19 cellular contexts compared by ENCODE assay signal in genomic region chr2:31729065-31729439, GRCh38.
A peak's percentile ranks its signal among the peaks of the same experiment; 100 is the strongest.
DNase-seq lines count a peak whose midpoint lies in the region; ATAC-seq, FAIRE-seq and TF ChIP-seq lines count a peak whose summit lies in the region.
"Had no signal": no experiment of that assay in that cellular context is flagged by ENCODE, and none has a peak within 500 bp of the region (broad histone marks: within the 10 kb centered on the region; RNA-seq: fewer than 3 reads in every experiment).

No MANE protein-coding gene starts in this region.

- no peak overlapping the region for H3K4me3 ChIP-seq in GM12878
- peak overlapping the region in 2 of 3 donors; percentile 8 to 42 for H3K4me3 ChIP-seq in liver (ENCODE audit: low read depth in 1 of 3, low read length in 3 of 3)
- H3K4me3 ChIP-seq in upper lobe of right lung, result no peak overlapping the region
- H3K4me3 ChIP-seq in heart left ventricle, result no peak overlapping the region
- H3K4me3 ChIP-seq: Peyer's patch, SK-N-MC had no signal

- TF ChIP-seq RAD21 in GM12878 (IDR thresholded peaks at IDR 0.05; ENCODE audit: insufficient read depth, low read depth, low read length) (no peak), liver (IDR thresholded peaks at IDR 0.05) (peak; percentile 21 to 73)

- no peak overlapping the region for H3K9ac ChIP-seq in GM12878 (ENCODE audit: control insufficient read depth, insufficient read depth, low read length)
- no peak overlapping the region for H3K9ac ChIP-seq in liver (ENCODE audit: low read depth in 1 of 2, low read length in 2 of 2)

- no peak overlapping the region for H2AFZ ChIP-seq in GM12878 (ENCODE audit: control insufficient read depth, low read depth, low read length)

- no peak for TF ChIP-seq CTCF in GM12878 (IDR thresholded peaks at IDR 0.05 in 2 of 3, conservative IDR thresholded peaks at IDR 0.05 in 1 of 3; ENCODE audit: control insufficient read depth in 2 of 3, extremely low read depth in 1 of 3, insufficient read depth in 1 of 3, low read depth in 3 of 3, low read length in 3 of 3)
- TF ChIP-seq CTCF in liver (IDR thresholded peaks at IDR 0.05; ENCODE audit: low read depth, low read length, missing input control), result no peak
- TF ChIP-seq CTCF in upper lobe of right lung (IDR thresholded peaks at IDR 0.05), result no peak
- no peak for TF ChIP-seq CTCF in heart left ventricle (IDR thresholded peaks at IDR 0.05)

- POLR2A ChIA-PET in GM12878 (lab: Charles Lee), result no interaction called here

- RAD21 ChIA-PET in GM12878 (lab: Charles Lee; ENCODE audit: unreplicated experiment), result interaction anchor here (0.9 kb wide), 1 partner anchor 158 kb away, joined by 3 read pairs; no protein-coding TSS in a partner anchor

- no peaks in the 10 kb centered on the region for H3K27me3 ChIP-seq in GM12878 (replicated peaks in 1 of 2; ENCODE audit: control insufficient read depth in 2 of 2, insufficient read depth in 2 of 2, low read length in 1 of 2)
- H3K27me3 ChIP-seq in liver (ENCODE audit: control insufficient read depth in 4 of 4, insufficient read depth in 4 of 4, low read length in 3 of 4), result no peaks in the 10 kb centered on the region
- H3K27me3 ChIP-seq in upper lobe of right lung, result no peaks in the 10 kb centered on the region
- H3K27me3 ChIP-seq in heart left ventricle, result no peaks in the 10 kb centered on the region
- H3K27me3 ChIP-seq: Peyer's patch had no signal

- TF ChIP-seq EP300 in GM12878 (IDR thresholded peaks at IDR 0.05; ENCODE audit: borderline replicate concordance in 1 of 2, control insufficient read depth in 1 of 2, low read depth in 2 of 2, low read length in 2 of 2), result no peak

- no peaks in the 10 kb centered on the region for H3K79me2 ChIP-seq in GM12878 (ENCODE audit: control insufficient read depth, insufficient read depth, low read length)

- no peak overlapping the region for H3K27ac ChIP-seq in GM12878 (ENCODE audit: control insufficient read depth, insufficient read depth)
- peak overlapping the region; percentile 86 to 90 for H3K27ac ChIP-seq in liver (ENCODE audit: low read depth in 1 of 2, low read length in 2 of 2)
- H3K27ac ChIP-seq in upper lobe of right lung, result no peak overlapping the region
- H3K27ac ChIP-seq in heart left ventricle, result no peak overlapping the region
- H3K27ac ChIP-seq: C4-2B, Peyer's patch, SK-N-MC had no signal

- H3K4me1 ChIP-seq in GM12878 (ENCODE audit: control insufficient read depth, insufficient read depth, low read length), result no peaks in the 10 kb centered on the region
- H3K4me1 ChIP-seq in liver (ENCODE audit: control insufficient read depth in 4 of 4, insufficient read depth in 4 of 4, low read length in 3 of 4), result peaks cover 1 to 20% (median 12%) of the 10 kb centered on the region in 4 donors
- H3K4me1 ChIP-seq in upper lobe of right lung, result no peaks in the 10 kb centered on the region
- no peaks in the 10 kb centered on the region for H3K4me1 ChIP-seq in heart left ventricle
- H3K4me1 ChIP-seq: Caco-2, Peyer's patch had no signal

- ATAC-seq in GM12878 (peak; percentile 84), upper lobe of right lung (peak; percentile 34), heart left ventricle (no peak)
- ATAC-seq: CD8-positive, alpha-beta T cell had no signal

- TF ChIP-seq POLR2A in GM12878 (IDR thresholded peaks at IDR 0.05; ENCODE audit: low read depth, low read length), result no peak
- no peak for TF ChIP-seq POLR2A in heart left ventricle (IDR thresholded peaks at IDR 0.05)

- CTCF ChIA-PET in GM12878 (lab: Yijun Ruan, JAX), result interaction anchor here (1.0 to 1.1 kb wide), 3 partner anchors 15 to 1017 kb away, joined by 3 to 4 read pairs (median 3); no protein-coding TSS in a partner anchor

- no peaks in the 10 kb centered on the region for H3K9me3 ChIP-seq in GM12878 (replicated peaks; ENCODE audit: control insufficient read depth, insufficient read depth, low read length)
- H3K9me3 ChIP-seq in liver (ENCODE audit: control insufficient read depth in 4 of 4, low read length in 3 of 4), result no peaks in the 10 kb centered on the region
- no peaks in the 10 kb centered on the region for H3K9me3 ChIP-seq in upper lobe of right lung
- peaks cover 0 to 20% (median 0%) of the 10 kb centered on the region in 12 donors for H3K9me3 ChIP-seq in heart left ventricle
- H3K9me3 ChIP-seq: Caco-2, Peyer's patch had no signal

- WGBS in GM12878 (ENCODE audit: insufficient coverage, insufficient replicate concordance, low lambda C conversion rate, missing lambda C conversion rate), result 25% methylated on average over 2 of the region's 2 CpGs
- WGBS in liver, result 30% methylated on average over 2 of the region's 2 CpGs
- 66 to 91% (median 81%) methylated on average over 2 of the region's 2 CpGs for WGBS in heart left ventricle, 4 donors

- no peak for FAIRE-seq in GM12878 (lab: Jason Lieb, UNC)
- FAIRE-seq: GM12892 had no signal

- DNase-seq in H4 (ENCODE audit: low spot score) (peak; percentile 2), GM12878 (ENCODE audit: low read depth, low spot score) (no peak), upper lobe of right lung (no peak), heart left ventricle (no peak), dermis blood vessel endothelial cell (no peak), islet precursor cell (no peak)
- DNase-seq: CD8-positive, alpha-beta T cell; DMS 273 treated with DMSO at 0.1 percent for 48 hours; DMS79; GDM1; KG1; NCI-H2227 treated with DMSO at 0.1 percent for 48 hours; Peyer's patch; SIG-M5 had no signal

- intact Hi-C loops in GM12878 (cut with micrococcal nuclease; ENCODE audit: unreplicated experiment), result loop anchor here (10.0 kb wide), 1 partner anchor 1014 kb away; no protein-coding TSS in a partner anchor
- intact Hi-C loops in upper lobe of right lung (cut with DNase I), result no loop called here
- intact Hi-C loops in heart left ventricle (cut with DNase I), result no loop called here

- no TSS peak for BruUV-seq in GM12878 (replicated peaks; lab: Mats Ljungman, UMichigan)

- no peak overlapping the region for H3K4me2 ChIP-seq in GM12878 (ENCODE audit: control insufficient read depth, insufficient read depth)

- SMC1A ChIA-PET in GM12878 (lab: Charles Lee; ENCODE audit: uncharacterized antibody, unreplicated experiment), result interaction anchor here (1.4 to 1.9 kb wide), 2 partner anchors 43 to 107 kb away, joined by 3 to 4 read pairs; no protein-coding TSS in a partner anchor

- in situ Hi-C loops in GM12878 (cut with MboI), result no loop called here

- H3K36me3 ChIP-seq in GM12878 (ENCODE audit: control insufficient read depth in 2 of 2, insufficient read depth in 2 of 2, low read length in 1 of 2) (no peaks in the 10 kb centered on the region), liver (ENCODE audit: control insufficient read depth in 4 of 4, insufficient read depth in 3 of 4, low read depth in 1 of 4, low read length in 3 of 4) (no peaks in the 10 kb centered on the region), upper lobe of right lung (no peaks in the 10 kb centered on the region), heart left ventricle (no peaks in the 10 kb centered on the region)
- H3K36me3 ChIP-seq: Peyer's patch had no signal

- H4K20me1 ChIP-seq in GM12878 (ENCODE audit: control insufficient read depth, insufficient read depth), result no peaks in the 10 kb centered on the region

TF ChIP-seq in GM12878, 131 proteins besides CTCF, POLR2A, EP300 and RAD21 (continues in another document):
- no peak for TF ChIP-seq REST (IDR thresholded peaks at IDR 0.05; ENCODE audit: low read depth, low read length)

TF ChIP-seq in liver, 16 proteins besides CTCF, POLR2A, EP300 and RAD21 (continues in another document):
- peak; percentile 70 to 80 for TF ChIP-seq JUND (IDR thresholded peaks at IDR 0.05)
- peak; percentile 22 to 70 for TF ChIP-seq GABPA (IDR thresholded peaks at IDR 0.05 in 1 of 2, conservative IDR thresholded peaks at IDR 0.05 in 1 of 2)
- peak; percentile 85 for TF ChIP-seq FOXA1 (IDR thresholded peaks at IDR 0.05)
- TF ChIP-seq MAX (IDR thresholded peaks at IDR 0.05), result peak; percentile 83
- peak; percentile 57 for TF ChIP-seq REST (IDR thresholded peaks at IDR 0.05)
- peak; percentile 98 for TF ChIP-seq SP1 (IDR thresholded peaks at IDR 0.05)
- TF ChIP-seq EGR1 (IDR thresholded peaks at IDR 0.05; ENCODE audit: low read depth in 2 of 2), result peak in 1 of 2 donors; percentile 22
- TF ChIP-seq HNF4A (conservative IDR thresholded peaks at IDR 0.05), result peak; percentile 95 to 96
- peak; percentile 62 for TF ChIP-seq YY1 (IDR thresholded peaks at IDR 0.05)
- TF ChIP-seq FOXA2 (IDR thresholded peaks at IDR 0.05), result peak; percentile 89
- TF ChIP-seq RXRA (IDR thresholded peaks at IDR 0.05), result peak; percentile 99

Comparison
In these comparisons a context has a peak if more than half of its experiments do, and no peak if none do; other contexts are left out.
1. ATAC-seq: peak in GM12878 (single experiment) and upper lobe of right lung (single experiment); none in heart left ventricle (0 of 4).
2. H3K27ac ChIP-seq: peak in liver (2 of 2); none in GM12878 (single experiment), upper lobe of right lung (single experiment) and heart left ventricle (0 of 12).
3. H3K4me3 ChIP-seq: peak in liver (2 of 3); none in GM12878 (single experiment), upper lobe of right lung (single experiment) and heart left ventricle (0 of 12).